ENCODE assay signal across 13 cellular contexts in the genomic region with DNA sequence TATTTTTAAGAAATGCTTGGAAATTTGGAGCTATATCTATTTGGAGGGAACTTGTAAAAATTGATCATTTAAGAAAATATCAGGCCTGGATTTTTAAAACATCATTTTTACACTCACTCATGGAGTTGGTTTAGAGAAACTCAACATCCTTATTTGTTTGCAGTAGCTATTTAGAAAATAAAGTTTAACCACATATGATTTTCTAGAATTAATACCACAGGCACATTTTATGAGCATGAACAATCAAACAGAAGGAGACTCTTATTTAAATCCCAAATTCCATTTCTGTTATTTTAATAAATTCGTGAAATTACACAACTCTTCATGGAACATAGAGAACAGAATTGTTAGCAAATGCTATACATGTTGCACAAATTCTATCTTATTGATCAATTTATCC. TPM values are rescaled to one million over a fixed set of nuclear protein-coding genes. Genes with fewer than 3 reads are reported as not detected.
A peak's percentile ranks its signal among the peaks of the same experiment; 100 is the strongest.
DNase-seq lines count a peak whose midpoint lies in the region; ATAC-seq and TF ChIP-seq lines count a peak whose summit lies in the region.
"Had no signal": no experiment of that assay in that cellular context is flagged by ENCODE, and none has a peak within 500 bp of the region (broad histone marks: within the 10 kb centered on the region; RNA-seq: fewer than 3 reads in every experiment).

No MANE protein-coding gene starts in this region.

- H3K9me3 Mint-ChIP-seq in HFFc6 = no peaks in the 10 kb centered on the region
- H3K9me3 Mint-ChIP-seq: T-helper 1 cell treated with Interleukin-12 subunit alpha and Interleukin-12 subunit beta and Interleukin-4 antibody, amounts not matched to agents 30 μg/mL and 1 μg/mL, for 36 hours had no signal

- H3K27me3 Mint-ChIP-seq in HFFc6 (ENCODE audit: insufficient read depth) = peaks cover 5% of the 10 kb centered on the region

- no peaks in the 10 kb centered on the region for H4K20me1 ChIP-seq in osteoblast (ENCODE audit: insufficient read depth, low read length)

- H3K9me3 ChIP-seq in ascending aorta = no peaks in the 10 kb centered on the region
- H3K9me3 ChIP-seq in osteoblast (ENCODE audit: low read depth, low read length) = no peaks in the 10 kb centered on the region
- peaks cover 0 to 6% (median 0%) of the 10 kb centered on the region in 3 donors for H3K9me3 ChIP-seq in adrenal gland (replicated peaks in 1 of 3)

- DNase-seq in AG10803 (ENCODE audit: low read depth) (no peak), HFFc6 (no peak), ascending aorta (ENCODE audit: low spot score in 2 of 2) (no peak), osteoblast (ENCODE audit: insufficient read length, low spot score, missing footprints) (no peak), NCI-H446 treated with DMSO at 0.1 percent for 48 hours (lab: John Stamatoyannopoulos, UW) (no peak), cerebellum (ENCODE audit: low spot score) (no peak), adrenal gland (no peak)
- DNase-seq: activated CD4-positive, CD25-positive, alpha-beta regulatory T cell; activated gamma-delta T cell; HCEC 1CT had no signal

- H3K4me2 ChIP-seq in osteoblast (ENCODE audit: insufficient read depth, low read length) = peak overlapping the region; percentile 99
- H3K4me2 ChIP-seq: neural progenitor cell had no signal

- no peak for TF ChIP-seq CTCF in AG10803 (conservative IDR thresholded peaks at IDR 0.05; ENCODE audit: low read length)
- TF ChIP-seq CTCF in HFFc6 (IDR thresholded peaks at IDR 0.05) = no peak
- TF ChIP-seq CTCF in ascending aorta (IDR thresholded peaks at IDR 0.05) = no peak
- TF ChIP-seq CTCF in osteoblast (IDR thresholded peaks at IDR 0.05; ENCODE audit: extremely low read depth, low read depth, low read length) = no peak
- TF ChIP-seq CTCF in adrenal gland (IDR thresholded peaks at IDR 0.05) = no peak

- no peak for ATAC-seq in activated CD4-positive, CD25-positive, alpha-beta regulatory T cell treated with anti-CD3 and anti-CD28 coated beads, Interleukin-2, amount 50 U/mL, for 24 hours

- peak overlapping the region; percentile 62 for H3K4me3 Mint-ChIP-seq in HFFc6
- H3K4me3 Mint-ChIP-seq: neural progenitor cell; T-helper 1 cell treated with Interleukin-12 subunit alpha and Interleukin-12 subunit beta and Interleukin-4 antibody, amounts not matched to agents 30 μg/mL and 1 μg/mL, for 36 hours had no signal

- no peak for TF ChIP-seq POLR2A in adrenal gland (IDR thresholded peaks at IDR 0.05)

- H3K4me1 Mint-ChIP-seq in HFFc6 (ENCODE audit: low read depth) = peaks cover 42% of the 10 kb centered on the region

- H3K4me1 ChIP-seq in ascending aorta (no peaks in the 10 kb centered on the region), osteoblast (ENCODE audit: insufficient read depth, low read length) (peaks cover 25% of the 10 kb centered on the region), adrenal gland (replicated peaks in 1 of 2) (peaks cover 4 to 26% of the 10 kb centered on the region in 2 donors)

- intact Hi-C loops in ascending aorta (cut with DNase I) (no loop called here), adrenal gland (cut with DNase I) (no loop called here)

- peaks cover 22% of the 10 kb centered on the region for H3K36me3 Mint-ChIP-seq in HFFc6 (ENCODE audit: low read depth)
- H3K36me3 Mint-ChIP-seq: neural progenitor cell had no signal

- H3K27me3 ChIP-seq in ascending aorta (no peaks in the 10 kb centered on the region), osteoblast (ENCODE audit: insufficient read depth, low read length) (no peaks in the 10 kb centered on the region), adrenal gland (no peaks in the 10 kb centered on the region)

- 84 to 96% (median 88%) methylated on average over 1 of the region's 1 CpG for WGBS in adrenal gland, 4 donors

- H3K4me3 ChIP-seq in AG10803 (ENCODE audit: low read length) = peak overlapping the region; percentile 95
- H3K4me3 ChIP-seq in ascending aorta = peak overlapping the region in 1 of 2 donors; percentile 80
- peak overlapping the region; percentile 33 for H3K4me3 ChIP-seq in osteoblast (ENCODE audit: insufficient read depth, low read length)
- peak overlapping the region in 1 of 4 donors; percentile 71 for H3K4me3 ChIP-seq in adrenal gland
- H3K4me3 ChIP-seq: neural progenitor cell had no signal

- H2AFZ ChIP-seq in osteoblast (ENCODE audit: low read length) = peak overlapping the region; percentile 8
- H2AFZ ChIP-seq: neural progenitor cell had no signal

- H3K27ac ChIP-seq in ascending aorta (peak overlapping the region; percentile 37 to 62), osteoblast (ENCODE audit: low read depth, low read length) (peak overlapping the region; percentile 44), adrenal gland (peak overlapping the region in 1 of 5 donors; percentile 32)
- H3K27ac ChIP-seq: neural progenitor cell had no signal

- H3K27ac Mint-ChIP-seq in HFFc6 = peak overlapping the region; percentile 14; the same call in 1 of the 2 replicates
- H3K27ac Mint-ChIP-seq: neural progenitor cell; T-helper 1 cell treated with Interleukin-12 subunit alpha and Interleukin-12 subunit beta and Interleukin-4 antibody, amounts not matched to agents 30 μg/mL and 1 μg/mL, for 36 hours had no signal

- H3K36me3 ChIP-seq in ascending aorta (no peaks in the 10 kb centered on the region), osteoblast (ENCODE audit: insufficient read depth, low read length) (no peaks in the 10 kb centered on the region), adrenal gland (replicated peaks in 1 of 2) (no peaks in the 10 kb centered on the region)
- H3K36me3 ChIP-seq: neural progenitor cell had no signal

- peaks cover 80% of the 10 kb centered on the region for H3K79me2 ChIP-seq in osteoblast (ENCODE audit: insufficient read depth, low read length)

RNA-seq across cellular contexts. Expression of gene CDKN2C, which starts 3.2 kb away (rescaled TPM):
- total RNA-seq in HFFc6 (2021; fragmentation: NEBNext Ultra II Directional; extraction: Animal tissue kit (Norgen Biotek cat#: 25700)) = 10 to 100 TPM; 13.1 to 26.7 (median 24.9) TPM
- total RNA-seq in ascending aorta (2.4 TPM), osteoblast (18.9 and 34.4 TPM in 2 replicates), cerebellum (6.2 TPM), adrenal gland (10 to 100 TPM; 11.0 to 46.0 (median 25.3) TPM)
- 10 to 100 TPM; 15.7 to 27.4 (median 18.5) TPM for polyA plus RNA-seq in adrenal gland

RNA-seq across cellular contexts. Expression of gene FAF1, which starts 13.2 kb away (rescaled TPM):
- 10 to 100 TPM; 60.1 to 79.1 (median 67.8) TPM for total RNA-seq in HFFc6 (2021; fragmentation: NEBNext Ultra II Directional; extraction: Animal tissue kit (Norgen Biotek cat#: 25700))
- total RNA-seq in ascending aorta (16.4 TPM), osteoblast (40.5 and 52.2 TPM in 2 replicates), cerebellum (30.0 TPM), adrenal gland (10 to 100 TPM; 25.2 to 88.4 (median 49.8) TPM)
- 10 to 100 TPM; 23.4 to 79.9 (median 24.7) TPM for polyA plus RNA-seq in adrenal gland
